In genomic region chr16:85735946-85736345, GRCh38 we compare ENCODE assay signal across 18 cellular contexts. TPM values are rescaled to one million over a fixed set of nuclear protein-coding genes. Genes with fewer than 3 reads are reported as not detected.
DNase-seq lines count a peak whose midpoint lies in the region; ATAC-seq and TF ChIP-seq lines count a peak whose summit lies in the region.
"Had no signal": no experiment of that assay in that cellular context is flagged by ENCODE, and none has a peak within 500 bp of the region (broad histone marks: within the 10 kb centered on the region; RNA-seq: fewer than 3 reads in every experiment).

No MANE protein-coding gene starts in this region.

- H2BK15ac ChIP-seq in H9 (ENCODE audit: low read depth, low read length), result no peak overlapping the region

- H4K5ac ChIP-seq in H9 (ENCODE audit: insufficient read length, low read depth, low read length), result no peak overlapping the region

- no peak overlapping the region for H3K14ac ChIP-seq in H9 (ENCODE audit: insufficient read depth, low read length)

- no peak overlapping the region for H3T11ph ChIP-seq in H9 (ENCODE audit: low read length)

- no CpG with 5 or more reads among the region's 6 CpGs for WGBS in H9 (ENCODE audit: extremely low coverage, insufficient read length, low lambda C conversion rate)

- no peak overlapping the region for H4K91ac ChIP-seq in H9 (ENCODE audit: insufficient read length, low read depth, low read length)

- no peak overlapping the region for H3K9ac ChIP-seq in H9 (ENCODE audit: extremely low read depth, insufficient read length, low read length)
- no peak overlapping the region for H3K9ac ChIP-seq in neural progenitor cell

- H3F3A ChIP-seq in neural progenitor cell (ENCODE audit: low read depth), result peaks cover 8% of the 10 kb centered on the region

- no peaks in the 10 kb centered on the region for H3K36me3 Mint-ChIP-seq in CD4-positive, alpha-beta T cell (ENCODE audit: low read depth)
- no peaks in the 10 kb centered on the region for H3K36me3 Mint-ChIP-seq in H9 (ENCODE audit: insufficient read depth in 1 of 3, low read depth in 3 of 3)
- H3K36me3 Mint-ChIP-seq in activated T-helper 17 cell treated with anti-CD3 and anti-CD28 coated beads, Interleukin-2, amount 50 U/mL, for 72 hours (ENCODE audit: low read depth), result no peaks in the 10 kb centered on the region
- H3K36me3 Mint-ChIP-seq in neural progenitor cell, result no peaks in the 10 kb centered on the region

- H2BK120ac ChIP-seq in H9 (ENCODE audit: low read depth, low read length, poor library complexity, severe bottlenecking), result no peak overlapping the region

- no peak overlapping the region for H3K23ac ChIP-seq in H9 (ENCODE audit: insufficient read length, low read depth, low read length)

- H3K4me1 ChIP-seq in H9 (ENCODE audit: insufficient read depth, low read length) (no peaks in the 10 kb centered on the region; the same call in 1 of the 2 replicates), neural progenitor cell (peaks cover 10% of the 10 kb centered on the region)
- H3K4me1 ChIP-seq: esophagus squamous epithelium, gastrocnemius medialis had no signal

- no peak for DNase-seq in CD4-positive, alpha-beta T cell
- DNase-seq in H9, result no peak
- no peak for DNase-seq in neural progenitor cell (ENCODE audit: low spot score)
- DNase-seq in RPMI8226, result no peak
- no peak for DNase-seq in effector CD8-positive, alpha-beta T cell (lab: John Stamatoyannopoulos, UW)
- no peak for DNase-seq in LoVo (ENCODE audit: low spot score)
- DNase-seq: activated CD4-positive, alpha-beta T cell treated with anti-CD3 and anti-CD28 coated beads, Interleukin-2, amount 50 U/mL, for 4 hours; esophagus squamous epithelium; gastrocnemius medialis; NCI-H1417; retina; stimulated activated CD4-positive, alpha-beta T cell treated with anti-CD3 and anti-CD28 coated beads, Interleukin-4, amount 100 ng/mL, for 1 hour; trophoblast cell had no signal

- H3K9me3 ChIP-seq in CD4-positive, alpha-beta T cell (ENCODE audit: control insufficient read depth, low read length), result no peaks in the 10 kb centered on the region
- H3K9me3 ChIP-seq in H9 (ENCODE audit: control insufficient read depth, low read depth, low read length) (no peaks in the 10 kb centered on the region), neural progenitor cell (ENCODE audit: low read depth) (no peaks in the 10 kb centered on the region)
- H3K9me3 ChIP-seq: esophagus squamous epithelium, gastrocnemius medialis had no signal

- peak overlapping the region; percentile 79 for H3K4me3 Mint-ChIP-seq in CD4-positive, alpha-beta T cell
- H3K4me3 Mint-ChIP-seq in H9 (no peak overlapping the region; a peak in 1 of 5 replicates), neural progenitor cell (peak overlapping the region; percentile 21)
- peak overlapping the region; percentile 33 for H3K4me3 Mint-ChIP-seq in activated T-helper 17 cell treated with anti-CD3 and anti-CD28 coated beads, Interleukin-2, amount 50 U/mL, for 72 hours

- H3K18ac ChIP-seq in H9 (ENCODE audit: insufficient read length, low read depth, low read length), result no peak overlapping the region

- no peak for ATAC-seq in CD4-positive, alpha-beta T cell (ENCODE audit: poor library complexity)
- no peak for ATAC-seq in activated T-helper 17 cell treated with anti-CD3 and anti-CD28 coated beads, Interleukin-2, amount 50 U/mL, for 72 hours (replicated peaks)
- ATAC-seq in HG03196 (IDR thresholded peaks at IDR 0.05; ENCODE audit: unreplicated experiment), result no peak
- ATAC-seq: gastrocnemius medialis had no signal

- no peaks in the 10 kb centered on the region for H3K23me2 ChIP-seq in H9 (ENCODE audit: insufficient read length, low read depth, low read length, poor library complexity, severe bottlenecking)

- no peak overlapping the region for H3K4ac ChIP-seq in H9 (ENCODE audit: low read depth, low read length)

- H3K36me3 ChIP-seq in neural progenitor cell, result no peaks in the 10 kb centered on the region
- H3K36me3 ChIP-seq: esophagus squamous epithelium, gastrocnemius medialis had no signal

- no peak overlapping the region for H3K4me3 ChIP-seq in neural progenitor cell
- H3K4me3 ChIP-seq: esophagus squamous epithelium, gastrocnemius medialis, smooth muscle cell had no signal

- H2BK20ac ChIP-seq in H9 (ENCODE audit: low read depth, low read length, poor library complexity, severe bottlenecking), result no peak overlapping the region

- no peak overlapping the region for H3K56ac ChIP-seq in H9 (ENCODE audit: insufficient read length, low read depth, low read length)

- H3K27me3 Mint-ChIP-seq in CD4-positive, alpha-beta T cell, result no peaks in the 10 kb centered on the region
- H3K27me3 Mint-ChIP-seq in H9 (ENCODE audit: low read depth) (no peaks in the 10 kb centered on the region; the same call in 1 of the 2 replicates), neural progenitor cell (ENCODE audit: insufficient read depth, low read depth) (peaks cover 22% of the 10 kb centered on the region)
- no peaks in the 10 kb centered on the region for H3K27me3 Mint-ChIP-seq in activated T-helper 17 cell treated with anti-CD3 and anti-CD28 coated beads, Interleukin-2, amount 50 U/mL, for 72 hours

- TF ChIP-seq CTCF in CD4-positive, alpha-beta T cell (IDR thresholded peaks at IDR 0.05), result no peak
- TF ChIP-seq CTCF in H9 (conservative IDR thresholded peaks at IDR 0.05) (no peak), neural progenitor cell (IDR thresholded peaks at IDR 0.05) (no peak)

- CTCF ChIA-PET in CD4-positive, alpha-beta T cell (lab: Charles Lee), result no interaction called here

- H4K8ac ChIP-seq in H9 (replicated peaks; ENCODE audit: insufficient read length, low read depth, low read length), result no peak overlapping the region

- H2AK5ac ChIP-seq in H9 (ENCODE audit: insufficient read length, low read length), result no peak overlapping the region

- H3K4me1 Mint-ChIP-seq in CD4-positive, alpha-beta T cell (ENCODE audit: low read depth), result peaks cover 24% of the 10 kb centered on the region
- H3K4me1 Mint-ChIP-seq in H9 (peaks cover 14 to 22% of the 10 kb centered on the region in 2 experiments), neural progenitor cell (peaks cover 14% of the 10 kb centered on the region)
- peaks cover 5% of the 10 kb centered on the region for H3K4me1 Mint-ChIP-seq in activated T-helper 17 cell treated with anti-CD3 and anti-CD28 coated beads, Interleukin-2, amount 50 U/mL, for 72 hours

- H3K4me2 ChIP-seq in H9 (ENCODE audit: insufficient read depth, insufficient read length, low read length) (no peak overlapping the region), neural progenitor cell (no peak overlapping the region)
- H3K4me2 ChIP-seq: smooth muscle cell had no signal

- H4K20me1 ChIP-seq in H9 (ENCODE audit: control insufficient read depth, insufficient read depth, insufficient read length), result no peaks in the 10 kb centered on the region
- H4K20me1 ChIP-seq in neural progenitor cell (ENCODE audit: low read depth), result no peaks in the 10 kb centered on the region

- H3K79me1 ChIP-seq in H9 (ENCODE audit: insufficient read depth, low read depth, low read length, poor library complexity, severe bottlenecking), result no peaks in the 10 kb centered on the region

- POLR2A ChIA-PET in CD4-positive, alpha-beta T cell (lab: Charles Lee), result no interaction called here

- H3K27ac ChIP-seq in CD4-positive, alpha-beta T cell (ENCODE audit: low read depth, low read length), result no peak overlapping the region
- H3K27ac ChIP-seq in H9 (ENCODE audit: insufficient read length, low read depth, low read length) (no peak overlapping the region), neural progenitor cell (no peak overlapping the region)
- H3K27ac ChIP-seq: esophagus squamous epithelium, gastrocnemius medialis, HL-60 had no signal

- H2BK5ac ChIP-seq in H9 (ENCODE audit: insufficient read length, low read length), result no peak overlapping the region

- intact Hi-C loops in CD4-positive, alpha-beta T cell (cut with DNase I, micrococcal nuclease), result no loop called here

- H3K9me3 Mint-ChIP-seq in CD4-positive, alpha-beta T cell, result no peaks in the 10 kb centered on the region
- no peaks in the 10 kb centered on the region; a peak in 1 of 5 replicates for H3K9me3 Mint-ChIP-seq in H9
- no peaks in the 10 kb centered on the region for H3K9me3 Mint-ChIP-seq in activated T-helper 17 cell treated with anti-CD3 and anti-CD28 coated beads, Interleukin-2, amount 50 U/mL, for 72 hours
- no peaks in the 10 kb centered on the region for H3K9me3 Mint-ChIP-seq in neural progenitor cell
- H3K9me3 Mint-ChIP-seq: activated naive CD4-positive, alpha-beta T cell treated with anti-CD3 and anti-CD28 coated beads for 36 hours had no signal

- no peaks in the 10 kb centered on the region for H3K27me3 ChIP-seq in CD4-positive, alpha-beta T cell (ENCODE audit: control insufficient read depth, insufficient read depth, low read length)
- no peaks in the 10 kb centered on the region for H3K27me3 ChIP-seq in H9 (ENCODE audit: insufficient read depth, low read length)
- no peaks in the 10 kb centered on the region for H3K27me3 ChIP-seq in neural progenitor cell
- H3K27me3 ChIP-seq: esophagus squamous epithelium, gastrocnemius medialis had no signal

- H3K27ac Mint-ChIP-seq in CD4-positive, alpha-beta T cell, result peak overlapping the region; percentile 81
- H3K27ac Mint-ChIP-seq in H9 (peak overlapping the region; percentile 16 to 23 (median 17); a peak in 2 of 7 replicates), neural progenitor cell (peak overlapping the region; percentile 50)
- H3K27ac Mint-ChIP-seq in activated T-helper 17 cell treated with anti-CD3 and anti-CD28 coated beads, Interleukin-2, amount 50 U/mL, for 72 hours, result peak overlapping the region; percentile 48
- H3K27ac Mint-ChIP-seq: activated naive CD4-positive, alpha-beta T cell treated with anti-CD3 and anti-CD28 coated beads for 36 hours had no signal

- no peak overlapping the region for H2AFZ ChIP-seq in H9 (ENCODE audit: low read length)
- no peak overlapping the region for H2AFZ ChIP-seq in neural progenitor cell (replicated peaks)

- H3K79me2 ChIP-seq in H9 (ENCODE audit: insufficient read depth, low read length) (no peaks in the 10 kb centered on the region), neural progenitor cell (ENCODE audit: low read depth) (no peaks in the 10 kb centered on the region)

- no peak overlapping the region for H2BK12ac ChIP-seq in H9 (ENCODE audit: insufficient read length, low read depth, low read length)

RNA-seq across cellular contexts. Expression of gene C16orf74, which starts 14.9 kb away (rescaled TPM):
- 1 to 10 TPM; 2.1 to 2.9 TPM for total RNA-seq in CD4-positive, alpha-beta T cell
- total RNA-seq in H9 (2021), result 4.9 and 5.6 TPM in 2 replicates
- under 1 TPM in 1 of 2 donors, not detected in 1; 0.35 TPM for total RNA-seq in activated T-helper 17 cell treated with anti-CD3 and anti-CD28 coated beads, Interleukin-2, amount 50 U/mL, for 72 hours
- total RNA-seq in neural progenitor cell (ENCODE audit: low replicate concordance), result 1.1 TPM in 1 of 2 replicates, not detected in the other

RNA-seq across cellular contexts. Expression of gene GINS2, which starts 47.2 kb away (rescaled TPM):
- 1 to 10 TPM; 1.1 to 1.4 TPM for total RNA-seq in CD4-positive, alpha-beta T cell
- total RNA-seq in H9 (2021) (52.7 and 53.2 TPM in 2 replicates), neural progenitor cell (ENCODE audit: low replicate concordance) (47.9 and 51.9 TPM in 2 replicates)
- total RNA-seq in activated T-helper 17 cell treated with anti-CD3 and anti-CD28 coated beads, Interleukin-2, amount 50 U/mL, for 72 hours, result 10 to 100 TPM; 39.1 to 64.2 TPM

Comparison
In these comparisons a context has a peak if more than half of its experiments do, and no peak if none do; other contexts are left out.
1. H3K27ac Mint-ChIP-seq: peak in every context shown above with its lines; median percentile 81 in CD4-positive, alpha-beta T cell; 50 in neural progenitor cell; 48 in activated T-helper 17 cell treated with anti-CD3 and anti-CD28 coated beads, Interleukin-2, amount 50 U/mL, for 72 hours; 17 in H9.
2. H3K4me3 Mint-ChIP-seq: peak in CD4-positive, alpha-beta T cell (single experiment), activated T-helper 17 cell treated with anti-CD3 and anti-CD28 coated beads, Interleukin-2, amount 50 U/mL, for 72 hours (single experiment) and neural progenitor cell (single experiment); none in H9 (0 of 2).
3. RNA of gene GINS2, which starts 47.2 kb away (total RNA-seq): 39.1 to 64.2 TPM in activated T-helper 17 cell treated with anti-CD3 and anti-CD28 coated beads, Interleukin-2, amount 50 U/mL, for 72 hours, 52.7 to 53.2 TPM in H9 and 47.9 to 51.9 TPM in neural progenitor cell; 1.1 to 1.4 TPM in CD4-positive, alpha-beta T cell; every median in the first group is over 10 times any median in the second.